ENCODE assay signal across 16 cellular contexts in genomic region chr16:66923866-66924265, GRCh38. TPM values are rescaled to one million over a fixed set of nuclear protein-coding genes. Genes with fewer than 3 reads are reported as not detected.
A peak's percentile ranks its signal among the peaks of the same experiment; 100 is the strongest.
DNase-seq lines count a peak whose midpoint lies in the region; ATAC-seq lines count a peak whose summit lies in the region.
"Had no signal": no experiment of that assay in that cellular context is flagged by ENCODE, and none has a peak within 500 bp of the region (broad histone marks: within the 10 kb centered on the region; RNA-seq: fewer than 3 reads in every experiment).

No MANE protein-coding gene starts in this region.

- DNase-seq in NCI-H2196 (lab: John Stamatoyannopoulos, UW; ENCODE audit: unreplicated experiment) (peak; percentile 48), myocyte (ENCODE audit: low read depth) (peak; percentile 28), islet precursor cell (no peak), RKO (ENCODE audit: low spot score) (no peak)
- DNase-seq: activated CD8-positive, alpha-beta memory T cell treated with anti-CD3 and anti-CD28 coated beads, Interleukin-2, amount 50 U/mL, for 4 hours; AML-193; amniotic stem cell; effector CD8-positive, alpha-beta T cell; EL; SHP77 treated with DMSO at 0.1 percent for 48 hours had no signal

- H3K27me3 ChIP-seq in BLaER1 = peaks cover 34% of the 10 kb centered on the region

- H3K4me1 ChIP-seq in BLaER1 = peaks cover 99% of the 10 kb centered on the region

- peak overlapping the region; percentile 45 for H3K4me3 ChIP-seq in BLaER1

- peak overlapping the region; percentile 90 for H3K4me2 ChIP-seq in BLaER1

- H3K9ac ChIP-seq in BLaER1 = no peak overlapping the region; the same call in 1 of the 2 replicates

- peak; percentile 56 for ATAC-seq in esophagus mucosa
- ATAC-seq in HG02623 (IDR thresholded peaks at IDR 0.05; ENCODE audit: unreplicated experiment) = no peak
- no peak for ATAC-seq in HG02970 (IDR thresholded peaks at IDR 0.05; ENCODE audit: low FRiP score, unreplicated experiment)

- no peaks in the 10 kb centered on the region for H3K9me3 ChIP-seq in BLaER1

- peak overlapping the region; percentile 89 for H3K27ac ChIP-seq in BLaER1

- no peaks in the 10 kb centered on the region for H4K20me1 ChIP-seq in BLaER1

- no peaks in the 10 kb centered on the region for H3K36me3 ChIP-seq in BLaER1

RNA-seq across cellular contexts. Expression of gene RRAD, which starts 1.5 kb away (rescaled TPM):
- 59.1 TPM for total RNA-seq in esophagus mucosa
- total RNA-seq in myocyte = 26.3 and 60.5 TPM in 2 replicates
- 8.5 TPM for polyA plus RNA-seq in myocyte (2012)
- total RNA-seq: H4 had no signal

RNA-seq across cellular contexts. Expression of gene CDH16, which starts 5.2 kb away (rescaled TPM):
- total RNA-seq in esophagus mucosa (5.0 TPM), myocyte (1.1 TPM in 1 of 2 replicates, not detected in the other)
- polyA plus RNA-seq in myocyte (2012) = not detected
- total RNA-seq: glomerular endothelial cell, H4 had no signal

RNA-seq across cellular contexts. Expression of gene CIAO2B, which starts 10.3 kb away (rescaled TPM):
- total RNA-seq in esophagus mucosa (125 TPM), myocyte (168 and 235 TPM in 2 replicates)
- polyA plus RNA-seq in myocyte (2012) = 253 TPM

RNA-seq across cellular contexts. Expression of gene CES2, which starts 11.4 kb away (rescaled TPM):
- total RNA-seq in esophagus mucosa = 151 TPM
- total RNA-seq in myocyte = 70.7 and 81.0 TPM in 2 replicates
- 42.7 TPM for polyA plus RNA-seq in myocyte (2012)

RNA-seq across cellular contexts. Expression of gene CES3, which starts 37.2 kb away (rescaled TPM):
- 1.1 TPM for total RNA-seq in esophagus mucosa
- 1.7 and 1.9 TPM in 2 replicates for total RNA-seq in myocyte
- 0.19 TPM for polyA plus RNA-seq in myocyte (2012)

Comparison
In these comparisons a context has a peak if more than half of its experiments do, and no peak if none do; other contexts are left out.
1. DNase-seq: peak in NCI-H2196 (single experiment) and myocyte (single experiment); none in islet precursor cell (single experiment) and RKO (single experiment).